1 cellular context compared by ENCODE assay signal in genomic region chr21:16011719-16012118, GRCh38.
TF ChIP-seq lines count a peak whose summit lies in the region.

No MANE protein-coding gene starts in this region.

TF ChIP-seq in GM23338, 12 proteins besides CTCF, POLR2A, EP300 and RAD21 (continued from another document):
- TF ChIP-seq ZNF462 (CRISPR knock-in tag; IDR thresholded peaks at IDR 0.05) (no peak), NANOG (IDR thresholded peaks at IDR 0.05; ENCODE audit: borderline replicate concordance) (no peak), ZNF114 (CRISPR knock-in tag; IDR thresholded peaks at IDR 0.05) (no peak), EZH2phosphoT487 (IDR thresholded peaks at IDR 0.05; ENCODE audit: unreplicated experiment) (no peak), POLR2AphosphoS5 (IDR thresholded peaks at IDR 0.05; ENCODE audit: low read depth) (no peak), REST (IDR thresholded peaks at IDR 0.05; ENCODE audit: unreplicated experiment) (no peak), STAT1 (IDR thresholded peaks at IDR 0.05; ENCODE audit: unreplicated experiment) (no peak)
TF ChIP-seq in GM23338: peak in this region for 0.
